1 cellular context compared by ENCODE assay signal in genomic region chr22:33864723-33865130, GRCh38.
TF ChIP-seq lines count a peak whose summit lies in the region.

No MANE protein-coding gene starts in this region.

TF ChIP-seq in HEK293, 187 proteins besides CTCF, POLR2A, EP300 and RAD21 (continued from another document):
- no peak for TF ChIP-seq ZBTB8A (tag by site-specific recombination; IDR thresholded peaks at IDR 0.05)
- TF ChIP-seq ZNF433 (tag by site-specific recombination; IDR thresholded peaks at IDR 0.05; ENCODE audit: low read depth): no peak
TF ChIP-seq in HEK293: peak in this region for 2.
